Comparison of ENCODE assay signal across 8 cellular contexts in the genomic region with DNA sequence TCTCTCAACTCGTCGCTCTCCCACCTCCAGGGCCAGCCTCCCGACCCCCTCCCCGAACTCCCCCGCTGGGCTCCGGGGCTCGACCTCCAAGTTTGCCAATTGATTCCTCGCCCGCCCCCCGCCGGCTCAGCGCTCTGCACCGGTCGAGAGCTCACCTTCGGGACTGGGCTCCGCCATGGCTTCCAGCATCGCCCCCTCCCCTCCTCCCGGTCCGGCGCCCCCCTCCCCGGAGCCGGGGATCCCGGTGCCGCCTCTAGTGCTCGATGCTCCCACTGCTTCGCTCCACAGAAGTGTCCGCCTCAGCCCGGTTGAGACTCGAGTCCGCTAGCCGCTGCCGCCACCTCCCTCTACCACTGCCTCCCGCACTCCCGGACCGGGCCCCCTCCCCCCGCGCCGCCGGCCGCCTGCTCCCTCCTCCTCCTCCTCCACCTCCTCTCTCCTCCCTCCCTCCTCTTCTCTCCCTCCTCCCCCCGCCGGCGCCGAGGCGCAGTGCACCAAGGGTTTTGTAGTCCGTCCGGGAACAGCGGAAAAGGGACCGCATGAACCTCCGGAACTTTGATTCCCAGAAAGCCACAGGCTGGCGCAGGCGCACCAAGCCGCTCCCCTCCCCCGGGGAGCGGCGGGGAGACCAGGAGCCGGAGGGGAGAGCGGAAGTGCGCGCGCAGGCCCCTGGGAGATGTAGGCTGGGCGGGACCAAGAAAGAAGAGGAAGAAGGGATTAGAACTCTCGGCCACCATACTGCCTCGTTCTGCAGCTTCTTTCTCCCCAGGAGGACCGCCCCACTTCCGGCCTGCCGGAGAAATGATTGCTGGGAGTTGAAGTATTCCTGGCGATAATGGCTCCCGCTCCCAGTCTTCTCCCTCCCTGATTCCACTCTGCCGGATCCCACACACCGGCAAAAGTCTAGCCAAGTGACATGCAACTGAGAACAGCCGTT. TPM values are rescaled to one million over a fixed set of nuclear protein-coding genes. Genes with fewer than 3 reads are reported as not detected.
DNase-seq lines count a peak whose midpoint lies in the region; ATAC-seq and TF ChIP-seq lines count a peak whose summit lies in the region.

A gene (minus strand): TSS at position 367 of the 937 bp plus-strand sequence. CDS start 178 bp downstream, at position 189.

- peak within 1 kb of the TSS; percentile 100 for H3K4me3 ChIP-seq in OCI-LY7 (ENCODE audit: low read depth, low read length, poor library complexity, severe bottlenecking)

- H3K4me3 Mint-ChIP-seq in endothelial cell (ENCODE audit: unreplicated experiment), result peak within 1 kb of the TSS; percentile 98
- H3K4me3 Mint-ChIP-seq in mesothelial cell of epicardium, result peak within 1 kb of the TSS; percentile 95

- H4K20me1 ChIP-seq in OCI-LY7 (ENCODE audit: insufficient read depth, low read length), result 0 out of 2 replicates have a peak, but pooled peaks cover 8% of the 10 kb centered on the region

- H3K27me3 Mint-ChIP-seq in endothelial cell (ENCODE audit: unreplicated experiment) (peaks cover 37% of the 10 kb centered on the region), mesothelial cell of epicardium (ENCODE audit: low read depth) (no peaks in the 10 kb centered on the region)

- DNase-seq in COR-L47 (lab: John Stamatoyannopoulos, UW), result peak; percentile 89
- DNase-seq in HuH-7.5 (ENCODE audit: low spot score), result peak; percentile 97
- peak; percentile 99 for DNase-seq in OCI-LY7 (ENCODE audit: low spot score)
- DNase-seq in activated T-cell treated with anti-CD3 and anti-CD28 coated beads for 1 hour (ENCODE audit: low read depth), result peak; percentile 94
- peak; percentile 97 for DNase-seq in endothelial cell (ENCODE audit: low spot score)
- DNase-seq in mesothelial cell of epicardium (ENCODE audit: low spot score in 2 of 2, unreplicated experiment in 2 of 2), result peak; percentile 97 to 98
- peak; percentile 97 to 98 for DNase-seq in stimulated activated CD8-positive, alpha-beta memory T cell treated with anti-CD3 and anti-CD28 coated beads, Interleukin-15, amount 100 ng/mL, for 48 hours (ENCODE audit: low read depth in 2 of 2)

- TF ChIP-seq CTCF in OCI-LY7 (conservative IDR thresholded peaks at IDR 0.05; ENCODE audit: low read length) (0 out of 2 replicates have a peak, but pooled peaks have one; percentile 9), endothelial cell (IDR thresholded peaks at IDR 0.05; ENCODE audit: unreplicated experiment) (no peak), mesothelial cell of epicardium (IDR thresholded peaks at IDR 0.05; ENCODE audit: unreplicated experiment) (no peak)

- H3K4me2 ChIP-seq in OCI-LY7 (ENCODE audit: low read length), result peak within 1 kb of the TSS; percentile 93

- peak within 1 kb of the TSS; percentile 98 for H3K27ac Mint-ChIP-seq in endothelial cell (ENCODE audit: unreplicated experiment)
- peak within 1 kb of the TSS; percentile 99 for H3K27ac Mint-ChIP-seq in mesothelial cell of epicardium

- peak within 1 kb of the TSS; percentile 31; the same call in 1 of the 2 replicates for H2AFZ ChIP-seq in OCI-LY7 (ENCODE audit: low read length)

- H3K9me3 ChIP-seq in OCI-LY7 (ENCODE audit: low read length), result no peaks in the 10 kb centered on the region

- CTCF ChIA-PET in OCI-LY7 (lab: Charles Lee; ENCODE audit: unreplicated experiment), result interaction anchor here (0.8 to 1.4 kb wide), 2 partner anchors 18 to 318 kb away, joined by 3 to 4 read pairs; no protein-coding TSS in a partner anchor

- peaks cover 60% of the 10 kb centered on the region for H3K36me3 ChIP-seq in OCI-LY7 (ENCODE audit: insufficient read depth, low read length)

- H3K9me3 Mint-ChIP-seq in endothelial cell (ENCODE audit: unreplicated experiment), result no peaks in the 10 kb centered on the region
- H3K9me3 Mint-ChIP-seq in mesothelial cell of epicardium, result no peaks in the 10 kb centered on the region

- peaks cover 60% of the 10 kb centered on the region for H3K4me1 ChIP-seq in OCI-LY7 (ENCODE audit: insufficient read depth, low read length, poor library complexity, severe bottlenecking)

- H3K9me2 ChIP-seq in OCI-LY7 (ENCODE audit: insufficient read depth, low read length), result no peaks in the 10 kb centered on the region

- peak within 1 kb of the TSS; percentile 86 for H3K27ac ChIP-seq in OCI-LY7 (ENCODE audit: low read depth, low read length, poor library complexity, severe bottlenecking)

- intact Hi-C loops in OCI-LY7 (cut with micrococcal nuclease; ENCODE audit: unreplicated experiment), result loop anchor here (2.0 to 5.0 kb wide), 4 partner anchors 13 to 333 kb away; a partner anchor contains a TSS

- peak; percentile 56 for ATAC-seq in GM21447 (IDR thresholded peaks at IDR 0.05; ENCODE audit: unreplicated experiment)

- H3K79me2 ChIP-seq in OCI-LY7 (ENCODE audit: insufficient read depth, low read depth, low read length), result peaks cover 30% of the 10 kb centered on the region

- BruUV-seq in OCI-LY7 (replicated peaks; lab: Mats Ljungman, UMichigan), result no TSS peak

- H3K4me1 Mint-ChIP-seq in endothelial cell (ENCODE audit: unreplicated experiment), result peaks cover 44% of the 10 kb centered on the region
- peaks cover 47% of the 10 kb centered on the region for H3K4me1 Mint-ChIP-seq in mesothelial cell of epicardium

- H3K36me3 Mint-ChIP-seq in endothelial cell (ENCODE audit: low read depth, unreplicated experiment) (peaks cover 58% of the 10 kb centered on the region), mesothelial cell of epicardium (peaks cover 18% of the 10 kb centered on the region)

- POLR2A ChIA-PET in OCI-LY7 (lab: Charles Lee), result interaction anchor here (1.0 kb wide), 1 partner anchor 9 kb away, joined by 3 read pairs; no protein-coding TSS in a partner anchor

RNA-seq across cellular contexts. Expression of the gene that starts here (rescaled TPM):
- 47.7 and 50.8 TPM in 2 replicates for total RNA-seq in OCI-LY7 (2014; rRNA removed; shearing (Covaris generic))
- 36.5 and 43.3 TPM in 2 replicates for total RNA-seq in OCI-LY7 (2022)
- 80.9 TPM for total RNA-seq in endothelial cell (ENCODE audit: unreplicated experiment)
- 55.4 to 57.1 TPM (median 55.6 TPM) in 3 replicates for total RNA-seq in mesothelial cell of epicardium

Comparison
In these comparisons a context has a peak if more than half of its experiments do, and no peak if none do; other contexts are left out.
1. Peak in every context shown above with its lines: DNase-seq, ATAC-seq, H3K4me3 ChIP-seq and H3K27ac ChIP-seq.